In the genomic region with DNA sequence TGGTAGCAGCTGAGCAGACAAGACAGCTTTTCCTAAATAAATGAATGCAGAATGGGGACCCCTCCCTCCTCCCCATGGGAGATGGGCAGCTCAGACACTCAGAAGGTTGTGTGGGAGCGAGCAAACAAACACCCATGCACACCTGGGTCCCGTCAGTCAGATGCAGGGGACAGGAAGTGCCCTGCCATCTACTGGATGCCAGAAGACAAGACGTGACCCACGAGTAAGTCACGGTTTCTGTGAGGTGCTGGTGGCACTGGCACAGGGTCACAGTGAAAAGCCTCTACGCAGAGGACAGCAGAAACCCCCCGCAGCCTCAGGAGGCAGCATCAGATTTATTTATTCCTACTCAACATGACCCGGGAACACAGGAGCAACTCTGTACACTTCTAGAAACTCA, we compare ENCODE assay signal across 12 cellular contexts. TPM values are rescaled to one million over a fixed set of nuclear protein-coding genes. Genes with fewer than 3 reads are reported as not detected.
A peak's percentile ranks its signal among the peaks of the same experiment; 100 is the strongest.
DNase-seq lines count a peak whose midpoint lies in the region; ATAC-seq and TF ChIP-seq lines count a peak whose summit lies in the region.
"Had no signal": no experiment of that assay in that cellular context is flagged by ENCODE, and none has a peak within 500 bp of the region (broad histone marks: within the 10 kb centered on the region; RNA-seq: fewer than 3 reads in every experiment).

No MANE protein-coding gene starts in this region.

- no peak overlapping the region for H3K4me3 Mint-ChIP-seq in activated CD8-positive, alpha-beta T cell treated with anti-CD3 and anti-CD28 coated beads for 36 hours
- no peak overlapping the region for H3K4me3 Mint-ChIP-seq in naive B cell
- H3K4me3 Mint-ChIP-seq: activated naive CD4-positive, alpha-beta T cell treated with anti-CD3 and anti-CD28 coated beads, Interleukin-2, amount 50 U/mL, for 24 hours had no signal

- H3K27me3 Mint-ChIP-seq in activated CD8-positive, alpha-beta T cell treated with anti-CD3 and anti-CD28 coated beads for 36 hours, result no peaks in the 10 kb centered on the region
- H3K27me3 Mint-ChIP-seq in naive B cell, result no peaks in the 10 kb centered on the region
- H3K27me3 Mint-ChIP-seq: activated naive CD4-positive, alpha-beta T cell treated with anti-CD3 and anti-CD28 coated beads, Interleukin-2, amount 50 U/mL, for 24 hours had no signal

- H3K9me3 Mint-ChIP-seq in activated CD8-positive, alpha-beta T cell treated with anti-CD3 and anti-CD28 coated beads for 36 hours, result no peaks in the 10 kb centered on the region
- no peaks in the 10 kb centered on the region for H3K9me3 Mint-ChIP-seq in naive B cell
- H3K9me3 Mint-ChIP-seq: activated naive CD4-positive, alpha-beta T cell treated with anti-CD3 and anti-CD28 coated beads, Interleukin-2, amount 50 U/mL, for 24 hours had no signal

- TF ChIP-seq CTCF in activated CD8-positive, alpha-beta T cell treated with anti-CD3 and anti-CD28 coated beads for 36 hours (IDR thresholded peaks at IDR 0.05), result peak; percentile 45

- peaks cover 3% of the 10 kb centered on the region for H3K4me1 Mint-ChIP-seq in activated CD8-positive, alpha-beta T cell treated with anti-CD3 and anti-CD28 coated beads for 36 hours (ENCODE audit: low read depth)
- peaks cover 0 to 12% (median 5%) of the 10 kb centered on the region in 3 donors for H3K4me1 Mint-ChIP-seq in naive B cell

- CTCF ChIA-PET in activated CD8-positive, alpha-beta T cell treated with anti-CD3 and anti-CD28 coated beads for 36 hours (lab: Charles Lee), result interaction anchor here (1.6 to 2.5 kb wide), 2 partner anchors 39 to 174 kb away, joined by 3 to 6 read pairs; no protein-coding TSS in a partner anchor

- peak; percentile 84 for ATAC-seq in activated CD8-positive, alpha-beta T cell treated with anti-CD3 and anti-CD28 coated beads for 36 hours
- ATAC-seq in naive B cell (ENCODE audit: low read depth in 2 of 2) (peak; percentile 60 to 63), HG03045 (IDR thresholded peaks at IDR 0.05; ENCODE audit: unreplicated experiment) (no peak)

- POLR2A ChIA-PET in activated CD8-positive, alpha-beta T cell treated with anti-CD3 and anti-CD28 coated beads for 36 hours (lab: Charles Lee), result interaction anchor here (1.4 to 2.1 kb wide), 2 partner anchors 10 to 30 kb away, joined by 3 to 6 read pairs; no protein-coding TSS in a partner anchor

- peak; percentile 43 for DNase-seq in DMS53 (lab: John Stamatoyannopoulos, UW)
- DNase-seq in DMS53 treated with DMSO at 0.1 percent for 48 hours (lab: John Stamatoyannopoulos, UW; ENCODE audit: unreplicated experiment), result no peak
- DNase-seq in Jurkat, Clone E6-1 (ENCODE audit: low read depth, low spot score), result peak; percentile 51
- peak; percentile 47 for DNase-seq in activated CD8-positive, alpha-beta T cell treated with anti-CD3 and anti-CD28 coated beads for 36 hours
- no peak for DNase-seq in naive B cell
- no peak for DNase-seq in AML-193 (lab: John Stamatoyannopoulos, UW)
- DNase-seq in EL, result no peak
- DNase-seq: NCI-H2029 treated with DMSO at 0.1 percent for 48 hours had no signal

- peaks cover 50% of the 10 kb centered on the region for H3K36me3 Mint-ChIP-seq in activated CD8-positive, alpha-beta T cell treated with anti-CD3 and anti-CD28 coated beads for 36 hours (ENCODE audit: low read depth)
- peaks cover 0 to 30% of the 10 kb centered on the region in 2 donors for H3K36me3 Mint-ChIP-seq in naive B cell

- peak overlapping the region; percentile 52 for H3K27ac Mint-ChIP-seq in activated CD8-positive, alpha-beta T cell treated with anti-CD3 and anti-CD28 coated beads for 36 hours
- no peak overlapping the region for H3K27ac Mint-ChIP-seq in naive B cell
- H3K27ac Mint-ChIP-seq: activated naive CD4-positive, alpha-beta T cell treated with anti-CD3 and anti-CD28 coated beads, Interleukin-2, amount 50 U/mL, for 24 hours had no signal

- intact Hi-C loops in activated CD8-positive, alpha-beta T cell treated with anti-CD3 and anti-CD28 coated beads for 36 hours (cut with micrococcal nuclease), result no loop called here

- H3K4me3 ChIP-seq in Jurkat, Clone E6-1 (ENCODE audit: low read length), result no peak overlapping the region
- H3K4me3 ChIP-seq: SK-N-MC had no signal

RNA-seq across cellular contexts. Expression of gene HBQ1, which starts 8.4 kb away (rescaled TPM):
- polyA plus RNA-seq in Jurkat, Clone E6-1 (2012; ENCODE audit: insufficient read depth, insufficient read length), result 21.0 TPM
- 1 to 10 TPM; 2.2 to 3.2 TPM for total RNA-seq in activated CD8-positive, alpha-beta T cell treated with anti-CD3 and anti-CD28 coated beads for 36 hours
- polyA plus RNA-seq in naive B cell (ENCODE audit: low read depth in 6 of 6), result not detected

RNA-seq across cellular contexts. Expression of gene HBA1, which starts 12.2 kb away (rescaled TPM):
- polyA plus RNA-seq in Jurkat, Clone E6-1 (2012; ENCODE audit: insufficient read depth, insufficient read length), result not detected
- total RNA-seq in activated CD8-positive, alpha-beta T cell treated with anti-CD3 and anti-CD28 coated beads for 36 hours, result not detected
- polyA plus RNA-seq in naive B cell (ENCODE audit: low read depth in 6 of 6), result 100 to 1,000 TPM in 3 of 6 donors, 10 to 100 TPM in 3; 42.8 to 256 (median 100) TPM
- total RNA-seq: pulmonary artery endothelial cell had no signal

RNA-seq across cellular contexts. Expression of gene HBA2, which starts 16.0 kb away (rescaled TPM):
- polyA plus RNA-seq in Jurkat, Clone E6-1 (2012; ENCODE audit: insufficient read depth, insufficient read length), result 6.8 TPM
- total RNA-seq in activated CD8-positive, alpha-beta T cell treated with anti-CD3 and anti-CD28 coated beads for 36 hours, result not detected
- 1,000 to 10,000 TPM in 2 of 6 donors, 100 to 1,000 TPM in 4; 184 to 1,142 (median 693) TPM for polyA plus RNA-seq in naive B cell (ENCODE audit: low read depth in 6 of 6)
- total RNA-seq: pulmonary artery endothelial cell had no signal

RNA-seq across cellular contexts. Expression of gene HBM, which starts 22.9 kb away (rescaled TPM):
- polyA plus RNA-seq in Jurkat, Clone E6-1 (2012; ENCODE audit: insufficient read depth, insufficient read length), result not detected
- total RNA-seq in activated CD8-positive, alpha-beta T cell treated with anti-CD3 and anti-CD28 coated beads for 36 hours, result not detected
- not detected for polyA plus RNA-seq in naive B cell (ENCODE audit: low read depth in 6 of 6)
- total RNA-seq: pulmonary artery endothelial cell had no signal

RNA-seq across cellular contexts. Expression of gene HBZ, which starts 36.2 kb away (rescaled TPM):
- not detected for polyA plus RNA-seq in Jurkat, Clone E6-1 (2012; ENCODE audit: insufficient read depth, insufficient read length)
- total RNA-seq in activated CD8-positive, alpha-beta T cell treated with anti-CD3 and anti-CD28 coated beads for 36 hours, result not detected
- polyA plus RNA-seq in naive B cell (ENCODE audit: low read depth in 6 of 6), result not detected
- total RNA-seq: pulmonary artery endothelial cell had no signal

Comparison
In these comparisons a context has a peak if more than half of its experiments do, and no peak if none do; other contexts are left out.
1. DNase-seq: peak in DMS53 (single experiment), Jurkat, Clone E6-1 (single experiment) and activated CD8-positive, alpha-beta T cell treated with anti-CD3 and anti-CD28 coated beads for 36 hours (single experiment); none in DMS53 treated with DMSO at 0.1 percent for 48 hours (single experiment), naive B cell (single experiment), AML-193 (0 of 2) and EL (single experiment).